9 cellular contexts compared by ENCODE assay signal in genomic region chr3:5226783-5227182, GRCh38. TPM values are rescaled to one million over a fixed set of nuclear protein-coding genes. Genes with fewer than 3 reads are reported as not detected.
A peak's percentile ranks its signal among the peaks of the same experiment; 100 is the strongest.
DNase-seq lines count a peak whose midpoint lies in the region; ATAC-seq and TF ChIP-seq lines count a peak whose summit lies in the region.
"Had no signal": no experiment of that assay in that cellular context is flagged by ENCODE, and none has a peak within 500 bp of the region (broad histone marks: within the 10 kb centered on the region; RNA-seq: fewer than 3 reads in every experiment).

No MANE protein-coding gene starts in this region.

- H3K27me3 Mint-ChIP-seq in activated CD4-positive, alpha-beta memory T cell treated with anti-CD3 and anti-CD28 coated beads, Interleukin-2, amount 10 ng/mL, durations not matched to agents 7 days and 5 days, result peaks cover 8% of the 10 kb centered on the region
- H3K27me3 Mint-ChIP-seq: dendritic cell treated with granulocyte-macrophage colony-stimulating factor and Interleukin-4, amounts not matched to agents 40 ng/mL and 50 ng/mL, for 4 days had no signal

- H3K4me3 Mint-ChIP-seq in activated CD4-positive, alpha-beta memory T cell treated with anti-CD3 and anti-CD28 coated beads, Interleukin-2, amount 10 ng/mL, durations not matched to agents 7 days and 5 days, result no peak overlapping the region
- H3K4me3 Mint-ChIP-seq: dendritic cell treated with granulocyte-macrophage colony-stimulating factor and Interleukin-4, amounts not matched to agents 40 ng/mL and 50 ng/mL, for 4 days had no signal

- no peaks in the 10 kb centered on the region for H3K36me3 Mint-ChIP-seq in activated CD4-positive, alpha-beta memory T cell treated with anti-CD3 and anti-CD28 coated beads, Interleukin-2, amount 10 ng/mL, durations not matched to agents 7 days and 5 days (ENCODE audit: low read depth)

- H3K27ac ChIP-seq in AG04450 (ENCODE audit: low read depth, low read length) (no peak overlapping the region), OCI-LY1 (ENCODE audit: low read depth, low read length, poor library complexity, severe bottlenecking) (no peak overlapping the region), neuronal stem cell (replicated peaks; ENCODE audit: low read length) (no peak overlapping the region)

- no peak overlapping the region for H2AK5ac ChIP-seq in neuronal stem cell (ENCODE audit: low read depth, low read length)

- no peaks in the 10 kb centered on the region for H3F3A ChIP-seq in OCI-LY1 (ENCODE audit: insufficient read depth, low read length)

- H3K9me3 ChIP-seq in AG04450 (ENCODE audit: control insufficient read depth, insufficient read depth, low read length) (no peaks in the 10 kb centered on the region), OCI-LY1 (ENCODE audit: low read length) (no peaks in the 10 kb centered on the region), neuronal stem cell (replicated peaks in 1 of 2; ENCODE audit: control insufficient read depth in 2 of 2, insufficient read depth in 1 of 2, low read depth in 1 of 2, low read length in 2 of 2) (no peaks in the 10 kb centered on the region)

- H3K27ac Mint-ChIP-seq in activated CD4-positive, alpha-beta memory T cell treated with anti-CD3 and anti-CD28 coated beads, Interleukin-2, amount 10 ng/mL, durations not matched to agents 7 days and 5 days, result no peak overlapping the region
- H3K27ac Mint-ChIP-seq: dendritic cell treated with granulocyte-macrophage colony-stimulating factor and Interleukin-4, amounts not matched to agents 40 ng/mL and 50 ng/mL, for 4 days had no signal

- H2BK12ac ChIP-seq in neuronal stem cell (ENCODE audit: low read length), result no peak overlapping the region

- no peaks in the 10 kb centered on the region for H3K79me2 ChIP-seq in OCI-LY1 (ENCODE audit: insufficient read depth, low read length)

- no peak overlapping the region for H3K4ac ChIP-seq in neuronal stem cell (ENCODE audit: low read length)

- CTCF ChIA-PET in AG04450 (lab: Charles Lee), result interaction anchor here (1.2 to 1.4 kb wide), 5 partner anchors 8 to 1574 kb away, joined by 3 to 5 read pairs (median 4); no protein-coding TSS in a partner anchor
- CTCF ChIA-PET in activated CD4-positive, alpha-beta memory T cell treated with anti-CD3 and anti-CD28 coated beads, Interleukin-2, amount 10 ng/mL, durations not matched to agents 7 days and 5 days (lab: Charles Lee), result interaction anchor here (1.2 kb wide), 2 partner anchors 201 to 515 kb away, joined by 4 to 5 read pairs; no protein-coding TSS in a partner anchor

- H2AFZ ChIP-seq in OCI-LY1 (ENCODE audit: low read length) (no peak overlapping the region), neuronal stem cell (ENCODE audit: low read length) (no peak overlapping the region)

- no peak overlapping the region for H3K4me2 ChIP-seq in OCI-LY1 (ENCODE audit: low read length)
- H3K4me2 ChIP-seq in neuronal stem cell (ENCODE audit: insufficient read depth, low read length, poor library complexity, severe bottlenecking), result no peak overlapping the region

- peaks cover 6% of the 10 kb centered on the region for H3K27me3 ChIP-seq in AG04450 (ENCODE audit: control insufficient read depth, insufficient read depth, low read length)
- no peaks in the 10 kb centered on the region for H3K27me3 ChIP-seq in OCI-LY1 (ENCODE audit: insufficient read depth, low read length)
- no peaks in the 10 kb centered on the region for H3K27me3 ChIP-seq in neuronal stem cell (ENCODE audit: control insufficient read depth in 3 of 3, insufficient read depth in 3 of 3, low read depth in 1 of 3, low read length in 3 of 3)

- TF ChIP-seq CTCF in AG04450 (IDR thresholded peaks at IDR 0.05; ENCODE audit: low read depth, low read length) (peak; percentile 54), OCI-LY1 (IDR thresholded peaks at IDR 0.05; ENCODE audit: low read length) (peak; percentile 46), fibroblast of the aortic adventitia (IDR thresholded peaks at IDR 0.05; ENCODE audit: insufficient read depth, low read length) (peak; percentile 65)

- H3K36me3 ChIP-seq in OCI-LY1 (ENCODE audit: insufficient read depth, low read length), result peaks cover 3% of the 10 kb centered on the region; the same call in 1 of the 2 replicates
- no peaks in the 10 kb centered on the region for H3K36me3 ChIP-seq in neuronal stem cell (replicated peaks in 1 of 2; ENCODE audit: control insufficient read depth in 2 of 2, insufficient read depth in 2 of 2, low read length in 2 of 2)

- ATAC-seq in GM18858 (IDR thresholded peaks at IDR 0.05; ENCODE audit: unreplicated experiment) (peak; percentile 47), HG02884 (IDR thresholded peaks at IDR 0.05; ENCODE audit: unreplicated experiment) (no peak)

- H4K20me1 ChIP-seq in OCI-LY1 (ENCODE audit: insufficient read depth, low read length), result no peaks in the 10 kb centered on the region

- H3K9ac ChIP-seq in OCI-LY1 (ENCODE audit: low read length) (no peak overlapping the region), neuronal stem cell (ENCODE audit: low read depth, low read length, poor library complexity) (no peak overlapping the region)

- no peak overlapping the region for H3K14ac ChIP-seq in neuronal stem cell (ENCODE audit: low read length)

- H2BK120ac ChIP-seq in neuronal stem cell (ENCODE audit: low read depth, low read length), result no peak overlapping the region

- no peak overlapping the region for H3K18ac ChIP-seq in neuronal stem cell (ENCODE audit: low read length)

- POLR2A ChIA-PET in AG04450 (lab: Yijun Ruan, JAX), result no interaction called here
- POLR2A ChIA-PET in activated CD4-positive, alpha-beta memory T cell treated with anti-CD3 and anti-CD28 coated beads, Interleukin-2, amount 10 ng/mL, durations not matched to agents 7 days and 5 days (lab: Charles Lee), result no interaction called here

- DNase-seq in AG04450 (ENCODE audit: low read depth, low spot score) (no peak), fibroblast of the aortic adventitia (ENCODE audit: low read depth) (peak; percentile 71), neuronal stem cell (ENCODE audit: low spot score) (no peak), HK-2 (ENCODE audit: unreplicated experiment) (no peak)
- DNase-seq in activated CD4-positive, alpha-beta memory T cell treated with anti-CD3 and anti-CD28 coated beads, Interleukin-2, amount 10 ng/mL, durations not matched to agents 7 days and 5 days, result no peak

- H3K23ac ChIP-seq in neuronal stem cell (ENCODE audit: low read depth, low read length, poor library complexity), result no peak overlapping the region

- peaks cover 3% of the 10 kb centered on the region for H3K4me1 Mint-ChIP-seq in activated CD4-positive, alpha-beta memory T cell treated with anti-CD3 and anti-CD28 coated beads, Interleukin-2, amount 10 ng/mL, durations not matched to agents 7 days and 5 days

- no peak overlapping the region for H2BK5ac ChIP-seq in neuronal stem cell (ENCODE audit: low read length)

- no peaks in the 10 kb centered on the region for H3K9me2 ChIP-seq in OCI-LY1 (ENCODE audit: low read depth, low read length)

- H4K8ac ChIP-seq in neuronal stem cell (ENCODE audit: low read depth, low read length), result no peak overlapping the region

- no peaks in the 10 kb centered on the region for H3K9me3 Mint-ChIP-seq in activated CD4-positive, alpha-beta memory T cell treated with anti-CD3 and anti-CD28 coated beads, Interleukin-2, amount 10 ng/mL, durations not matched to agents 7 days and 5 days
- H3K9me3 Mint-ChIP-seq: dendritic cell treated with granulocyte-macrophage colony-stimulating factor and Interleukin-4, amounts not matched to agents 40 ng/mL and 50 ng/mL, for 4 days had no signal

- H3K4me1 ChIP-seq in OCI-LY1 (ENCODE audit: insufficient read depth, low read length, severe bottlenecking), result no peaks in the 10 kb centered on the region
- peaks cover 0 to 4% of the 10 kb centered on the region in 2 donors for H3K4me1 ChIP-seq in neuronal stem cell (ENCODE audit: control insufficient read depth in 2 of 2, insufficient read depth in 1 of 2, low read depth in 1 of 2, low read length in 2 of 2)

- WGBS in neuronal stem cell (ENCODE audit: extremely low coverage in 2 of 2, insufficient read length in 2 of 2, insufficient replicate concordance in 1 of 2), 2 donors, result no CpG with 5 or more reads among the region's 6 CpGs

- no peak overlapping the region for H4K91ac ChIP-seq in neuronal stem cell (ENCODE audit: low read depth, low read length, poor library complexity)

- H3K79me1 ChIP-seq in neuronal stem cell (ENCODE audit: low read depth, low read length), result no peaks in the 10 kb centered on the region

- H3K4me3 ChIP-seq in AG04450 (ENCODE audit: low read depth, low read length) (no peak overlapping the region), OCI-LY1 (ENCODE audit: low read depth, low read length, poor library complexity, severe bottlenecking) (no peak overlapping the region), fibroblast of the aortic adventitia (ENCODE audit: low read depth, low read length) (no peak overlapping the region), neuronal stem cell (ENCODE audit: low read length in 2 of 2) (no peak overlapping the region)

- no peak overlapping the region for H2BK15ac ChIP-seq in neuronal stem cell (ENCODE audit: low read length)

RNA-seq across cellular contexts. Expression of gene EDEM1, which starts 39.3 kb away (rescaled TPM):
- 36.0 and 42.5 TPM in 2 replicates for polyA plus RNA-seq in AG04450 (2011; rRNA removed)
- polyA minus RNA-seq in AG04450 (2011; rRNA and poly(A)+ RNA removed), result 47.1 and 50.6 TPM in 2 replicates
- 25.8 and 32.6 TPM in 2 replicates for total RNA-seq in fibroblast of the aortic adventitia (ENCODE audit: low replicate concordance)
- 7.8 TPM for polyA plus RNA-seq in neuronal stem cell (2013, experiment 1 of 2)
- polyA plus RNA-seq in neuronal stem cell (2013, experiment 2 of 2), result 8.3 TPM
- total RNA-seq in activated CD4-positive, alpha-beta memory T cell treated with anti-CD3 and anti-CD28 coated beads, Interleukin-2, amount 10 ng/mL, durations not matched to agents 7 days and 5 days, result 100 to 1,000 TPM; 148 to 150 TPM
